In the genomic region with DNA sequence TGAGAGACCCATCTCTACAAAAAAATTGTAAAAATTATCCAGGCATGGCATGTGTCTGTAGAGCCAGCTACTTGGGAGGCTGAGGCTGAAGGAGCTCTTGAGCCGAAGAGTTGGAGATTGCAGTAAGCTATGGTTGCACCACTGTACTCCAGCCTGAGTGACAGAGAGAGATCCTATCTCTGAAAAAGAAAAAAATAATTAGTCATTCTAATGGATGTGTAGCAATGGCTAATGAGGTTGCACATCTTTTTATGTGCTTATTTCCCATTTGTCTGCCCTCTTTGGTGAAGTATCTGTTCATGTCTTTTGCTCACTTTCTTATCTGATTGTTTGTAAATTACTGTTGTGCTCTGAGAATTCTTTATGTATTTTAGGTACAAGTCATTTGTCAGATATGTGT, we compare ENCODE assay signal across 22 cellular contexts.
"Had no signal": no experiment of that assay in that cellular context is flagged by ENCODE, and none has a peak within 500 bp of the region (broad histone marks: within the 10 kb centered on the region; RNA-seq: fewer than 3 reads in every experiment).

No MANE protein-coding gene starts in this region.

- H3K27ac ChIP-seq: SJSA1, SK-N-MC had no signal

- H3K36me3 Mint-ChIP-seq: T-cell had no signal

- H3K4me3 ChIP-seq: MG63, SJSA1, SK-N-MC had no signal

- H3K9me3 ChIP-seq: MG63, SJSA1 had no signal

- H3K27me3 ChIP-seq: MG63, SJSA1 had no signal

- H3K9me3 Mint-ChIP-seq: T-cell had no signal

- H3K4me1 Mint-ChIP-seq: T-cell had no signal

- DNase-seq: Karpas-422, KG1, MG63, NCI-H1092, NCI-H1105 treated with DMSO at 0.1 percent for 48 hours, NCI-H1417 treated with DMSO at 0.1 percent for 48 hours, NCI-H146, NCI-H1694 treated with DMSO at 0.1 percent for 48 hours, NCI-H1930, NCI-H2081, NCI-H2107, NCI-H2227 treated with DMSO at 0.1 percent for 48 hours, NCI-H524 treated with DMSO at 0.1 percent for 48 hours, NCI-H69, NCI-H774, Right ventricle myocardium superior, RPMI8226, SIG-M5, T-cell had no signal

- H3K36me3 ChIP-seq: MG63, SJSA1 had no signal

- H3K4me3 Mint-ChIP-seq: T-cell had no signal

- ATAC-seq: T-cell had no signal

- H3K27ac Mint-ChIP-seq: T-cell had no signal

- FAIRE-seq: RCC 7860 had no signal
